In genomic region chr5:73718762-73719161, GRCh38 we compare ENCODE assay signal across 32 cellular contexts.
"Had no signal": no experiment of that assay in that cellular context is flagged by ENCODE, and none has a peak within 500 bp of the region (broad histone marks: within the 10 kb centered on the region; RNA-seq: fewer than 3 reads in every experiment).

No MANE protein-coding gene starts in this region.

- H3K9me3 Mint-ChIP-seq: activated B cell treated with CpG ODN at 0.5 μM for 24 hours; activated CD8-positive, alpha-beta T cell treated with anti-CD3 and anti-CD28 coated beads for 36 hours; activated naive CD4-positive, alpha-beta T cell treated with anti-CD3 and anti-CD28 coated beads for 36 hours; activated naive CD4-positive, alpha-beta T cell treated with anti-CD3 and anti-CD28 coated beads, Interleukin-2, amount 50 U/mL, for 24 hours; activated naive CD8-positive, alpha-beta T cell treated with anti-CD3 and anti-CD28 coated beads for 36 hours; activated naive CD8-positive, alpha-beta T cell treated with anti-CD3 and anti-CD28 coated beads, Interleukin-2, amount 50 U/mL, for 24 hours; activated T-cell treated with anti-CD3 and anti-CD28 coated beads, Interleukin-2, amount 50 U/mL, for 4 hours; activated T-helper 17 cell treated with anti-CD3 and anti-CD28 coated beads, Interleukin-2, amount 50 U/mL, for 72 hours; brain; central memory CD8-positive, alpha-beta T cell; dendritic cell treated with granulocyte-macrophage colony-stimulating factor and Interleukin-4, amounts not matched to agents 40 ng/mL and 50 ng/mL, for 4 days; endodermal cell; T-helper 2 cell treated with Interferon-gamma antibody and Interleukin-4, amounts not matched to agents 5 μg/mL and 100 μg/mL, for 36 hours had no signal

- DNase-seq: activated B cell treated with CpG ODN at 0.5 μM for 24 hours; activated CD4-positive, alpha-beta T cell treated with anti-CD3 and anti-CD28 coated beads for 48 hours; activated CD4-positive, alpha-beta T cell treated with anti-CD3 and anti-CD28 coated beads, Interleukin-2, amount 50 U/mL, for 1 hour; activated CD4-positive, alpha-beta T cell treated with anti-CD3 and anti-CD28 coated beads, Interleukin-2, amount 50 U/mL, for 48 hours; activated CD8-positive, alpha-beta memory T cell treated with anti-CD3 and anti-CD28 coated beads for 24 hours; activated CD8-positive, alpha-beta T cell treated with anti-CD3 and anti-CD28 coated beads for 36 hours; activated effector memory CD4-positive, alpha-beta T cell treated with Interleukin-2 at 50 U/mL for 16 hours; activated naive CD4-positive, alpha-beta T cell treated with anti-CD3 and anti-CD28 coated beads for 36 hours; activated naive CD8-positive, alpha-beta T cell treated with anti-CD3 and anti-CD28 coated beads for 36 hours; activated naive CD8-positive, alpha-beta T cell treated with anti-CD3 and anti-CD28 coated beads, Interleukin-2, amount 50 U/mL, for 24 hours; activated T-cell treated with anti-CD3 and anti-CD28 coated beads, Interleukin-2, amount 50 U/mL, for 4 hours; adrenal gland; dorsolateral prefrontal cortex; effector memory CD4-positive, alpha-beta T cell; endodermal cell; esophagus squamous epithelium; foreskin melanocyte; T-helper 1 cell; T-helper 17 cell; T1000; WERI-Rb-1 had no signal

- H3K9me3 ChIP-seq: adrenal gland, ascending aorta, breast epithelium, esophagus squamous epithelium, gastroesophageal sphincter had no signal

- H3K36me3 Mint-ChIP-seq: activated naive CD4-positive, alpha-beta T cell treated with anti-CD3 and anti-CD28 coated beads, Interleukin-2, amount 50 U/mL, for 24 hours; activated naive CD8-positive, alpha-beta T cell treated with anti-CD3 and anti-CD28 coated beads for 36 hours; brain had no signal

- H3K27ac ChIP-seq: adrenal gland, ascending aorta, breast epithelium, coronary artery, dorsolateral prefrontal cortex, esophagus squamous epithelium, gastroesophageal sphincter, WERI-Rb-1 had no signal

- H3K27me3 Mint-ChIP-seq: dendritic cell treated with granulocyte-macrophage colony-stimulating factor and Interleukin-4, amounts not matched to agents 40 ng/mL and 50 ng/mL, for 4 days had no signal

- H3K4me3 ChIP-seq: adrenal gland, ascending aorta, breast epithelium, coronary artery, dorsolateral prefrontal cortex, esophagus squamous epithelium, gastroesophageal sphincter had no signal

- H3K4me3 Mint-ChIP-seq: activated B cell treated with CpG ODN at 0.5 μM for 24 hours; activated CD8-positive, alpha-beta T cell treated with anti-CD3 and anti-CD28 coated beads for 36 hours; activated naive CD4-positive, alpha-beta T cell treated with anti-CD3 and anti-CD28 coated beads for 36 hours; activated naive CD4-positive, alpha-beta T cell treated with anti-CD3 and anti-CD28 coated beads, Interleukin-2, amount 50 U/mL, for 24 hours; activated naive CD8-positive, alpha-beta T cell treated with anti-CD3 and anti-CD28 coated beads for 36 hours; activated naive CD8-positive, alpha-beta T cell treated with anti-CD3 and anti-CD28 coated beads, Interleukin-2, amount 50 U/mL, for 24 hours; activated T-cell treated with anti-CD3 and anti-CD28 coated beads, Interleukin-2, amount 50 U/mL, for 4 hours; activated T-helper 17 cell treated with anti-CD3 and anti-CD28 coated beads, Interleukin-2, amount 50 U/mL, for 72 hours; brain; central memory CD8-positive, alpha-beta T cell; dendritic cell treated with granulocyte-macrophage colony-stimulating factor and Interleukin-4, amounts not matched to agents 40 ng/mL and 50 ng/mL, for 4 days; endodermal cell; T-helper 17 cell; T-helper 2 cell treated with Interferon-gamma antibody and Interleukin-4, amounts not matched to agents 5 μg/mL and 100 μg/mL, for 36 hours had no signal

- ATAC-seq: activated CD4-positive, CD25-positive, alpha-beta regulatory T cell treated with anti-CD3 and anti-CD28 coated beads, Interleukin-2, amount 50 U/mL, for 24 hours; activated CD8-positive, alpha-beta T cell treated with anti-CD3 and anti-CD28 coated beads for 36 hours; activated naive CD8-positive, alpha-beta T cell treated with anti-CD3 and anti-CD28 coated beads, Interleukin-2, amount 50 U/mL, for 24 hours; activated T-cell treated with anti-CD3 and anti-CD28 coated beads, Interleukin-2, amount 50 U/mL, for 4 hours; activated T-helper 17 cell treated with anti-CD3 and anti-CD28 coated beads, Interleukin-2, amount 50 U/mL, for 72 hours; gastroesophageal sphincter; T-helper 17 cell had no signal

- H3K36me3 ChIP-seq: adrenal gland, ascending aorta, breast epithelium, esophagus squamous epithelium, gastroesophageal sphincter, WERI-Rb-1 had no signal

- H3K4me1 Mint-ChIP-seq: activated B cell treated with CpG ODN at 0.5 μM for 24 hours; activated naive CD4-positive, alpha-beta T cell treated with anti-CD3 and anti-CD28 coated beads, Interleukin-2, amount 50 U/mL, for 24 hours; activated naive CD8-positive, alpha-beta T cell treated with anti-CD3 and anti-CD28 coated beads for 36 hours; activated naive CD8-positive, alpha-beta T cell treated with anti-CD3 and anti-CD28 coated beads, Interleukin-2, amount 50 U/mL, for 24 hours; activated T-helper 17 cell treated with anti-CD3 and anti-CD28 coated beads, Interleukin-2, amount 50 U/mL, for 72 hours; central memory CD8-positive, alpha-beta T cell; endodermal cell; T-helper 17 cell had no signal

- H3K27me3 ChIP-seq: adrenal gland, ascending aorta, breast epithelium, esophagus squamous epithelium, gastroesophageal sphincter had no signal

- H3K27ac Mint-ChIP-seq: activated B cell treated with CpG ODN at 0.5 μM for 24 hours; activated CD8-positive, alpha-beta T cell treated with anti-CD3 and anti-CD28 coated beads for 36 hours; activated naive CD4-positive, alpha-beta T cell treated with anti-CD3 and anti-CD28 coated beads for 36 hours; activated naive CD4-positive, alpha-beta T cell treated with anti-CD3 and anti-CD28 coated beads, Interleukin-2, amount 50 U/mL, for 24 hours; activated naive CD8-positive, alpha-beta T cell treated with anti-CD3 and anti-CD28 coated beads for 36 hours; activated naive CD8-positive, alpha-beta T cell treated with anti-CD3 and anti-CD28 coated beads, Interleukin-2, amount 50 U/mL, for 24 hours; activated T-helper 17 cell treated with anti-CD3 and anti-CD28 coated beads, Interleukin-2, amount 50 U/mL, for 72 hours; dendritic cell treated with granulocyte-macrophage colony-stimulating factor and Interleukin-4, amounts not matched to agents 40 ng/mL and 50 ng/mL, for 4 days; endodermal cell; T-helper 17 cell; T-helper 2 cell treated with Interferon-gamma antibody and Interleukin-4, amounts not matched to agents 5 μg/mL and 100 μg/mL, for 36 hours had no signal

- H3K4me1 ChIP-seq: ascending aorta, breast epithelium, esophagus squamous epithelium had no signal
